ENCODE assay signal across 13 cellular contexts in genomic region chr18:62611395-62612241, GRCh38.
DNase-seq lines count a peak whose midpoint lies in the region; ATAC-seq lines count a peak whose summit lies in the region.
"Had no signal": no experiment of that assay in that cellular context is flagged by ENCODE, and none has a peak within 500 bp of the region (broad histone marks: within the 10 kb centered on the region; RNA-seq: fewer than 3 reads in every experiment).

No MANE protein-coding gene starts in this region.

- peak overlapping the region; percentile 32 for H3K4me3 Mint-ChIP-seq in dendritic cell treated with granulocyte-macrophage colony-stimulating factor and Interleukin-4, amounts not matched to agents 40 ng/mL and 50 ng/mL, for 4 days

- H3K27me3 Mint-ChIP-seq in dendritic cell treated with granulocyte-macrophage colony-stimulating factor and Interleukin-4, amounts not matched to agents 40 ng/mL and 50 ng/mL, for 4 days, result peaks cover 30% of the 10 kb centered on the region

- no peaks in the 10 kb centered on the region for H3K9me3 Mint-ChIP-seq in dendritic cell treated with granulocyte-macrophage colony-stimulating factor and Interleukin-4, amounts not matched to agents 40 ng/mL and 50 ng/mL, for 4 days

- H3K27ac Mint-ChIP-seq in dendritic cell treated with granulocyte-macrophage colony-stimulating factor and Interleukin-4, amounts not matched to agents 40 ng/mL and 50 ng/mL, for 4 days, result no peak overlapping the region

- ATAC-seq in left lobe of liver, result peak; percentile 41
- no peak for ATAC-seq in HG03025 (IDR thresholded peaks at IDR 0.05; ENCODE audit: low FRiP score, unreplicated experiment)

- no peaks in the 10 kb centered on the region for H3K36me3 Mint-ChIP-seq in dendritic cell treated with granulocyte-macrophage colony-stimulating factor and Interleukin-4, amounts not matched to agents 40 ng/mL and 50 ng/mL, for 4 days (ENCODE audit: low read depth)

- DNase-seq in GM03348 (ENCODE audit: low spot score) (peak; percentile 27), left lobe of liver (ENCODE audit: low spot score) (no peak), retina (peak; percentile 77), mucosa of gallbladder (ENCODE audit: low spot score) (no peak), iPS-NIHi7 (ENCODE audit: extremely low spot score) (no peak), cerebellar cortex (ENCODE audit: low spot score) (no peak)
- DNase-seq: BE2C, esophagus squamous epithelium, NCI-H1105 treated with DMSO at 0.1 percent for 48 hours, T-helper 2 cell, transverse colon had no signal

- intact Hi-C loops in dendritic cell treated with granulocyte-macrophage colony-stimulating factor and Interleukin-4, amounts not matched to agents 40 ng/mL and 50 ng/mL, for 4 days (cut with micrococcal nuclease), result no loop called here

- H3K4me1 Mint-ChIP-seq in dendritic cell treated with granulocyte-macrophage colony-stimulating factor and Interleukin-4, amounts not matched to agents 40 ng/mL and 50 ng/mL, for 4 days (ENCODE audit: low read depth), result peaks cover 27% of the 10 kb centered on the region

Comparison
In these comparisons a context has a peak if more than half of its experiments do, and no peak if none do; other contexts are left out.
1. DNase-seq: peak in GM03348 (single experiment) and retina (single experiment); none in left lobe of liver (single experiment), mucosa of gallbladder (single experiment), iPS-NIHi7 (single experiment) and cerebellar cortex (single experiment).